In genomic region chr1:81547912-81548303, GRCh38 we compare ENCODE assay signal across 11 cellular contexts.
DNase-seq lines count a peak whose midpoint lies in the region; ATAC-seq and TF ChIP-seq lines count a peak whose summit lies in the region.
"Had no signal": no experiment of that assay in that cellular context is flagged by ENCODE, and none has a peak within 500 bp of the region (broad histone marks: within the 10 kb centered on the region; RNA-seq: fewer than 3 reads in every experiment).

No MANE protein-coding gene starts in this region.

- H3K9me3 Mint-ChIP-seq in activated CD4-positive, alpha-beta T cell treated with anti-CD3 and anti-CD28 coated beads, Interleukin-2, amount 10 ng/mL, durations not matched to agents 7 days and 5 days: no peaks in the 10 kb centered on the region
- no peaks in the 10 kb centered on the region for H3K9me3 Mint-ChIP-seq in Caco-2 (ENCODE audit: unreplicated experiment)
- H3K9me3 Mint-ChIP-seq: stimulated activated naive CD8-positive, alpha-beta T cell treated with anti-CD3 and anti-CD28 coated beads, Interleukin-15, Interleukin-2, amounts not matched to agents 100 ng/mL and 50 ng/mL, for 24 hours had no signal

- peak; percentile 43 for ATAC-seq in GM19397 (IDR thresholded peaks at IDR 0.05; ENCODE audit: unreplicated experiment)
- peak; percentile 47 for ATAC-seq in HG02970 (IDR thresholded peaks at IDR 0.05; ENCODE audit: low FRiP score, unreplicated experiment)
- no peak for ATAC-seq in T-helper 17 cell
- ATAC-seq: PC-3 had no signal

- H3K36me3 Mint-ChIP-seq in T-helper 17 cell (ENCODE audit: low read depth) (no peaks in the 10 kb centered on the region), Caco-2 (ENCODE audit: insufficient read depth, unreplicated experiment) (no peaks in the 10 kb centered on the region)
- no peaks in the 10 kb centered on the region for H3K36me3 Mint-ChIP-seq in activated CD4-positive, alpha-beta T cell treated with anti-CD3 and anti-CD28 coated beads, Interleukin-2, amount 10 ng/mL, durations not matched to agents 7 days and 5 days (ENCODE audit: low read depth)

- no peaks in the 10 kb centered on the region for H3K4me1 ChIP-seq in Caco-2

- H3K27ac Mint-ChIP-seq in T-helper 17 cell: no peak overlapping the region
- no peak overlapping the region for H3K27ac Mint-ChIP-seq in activated CD4-positive, alpha-beta T cell treated with anti-CD3 and anti-CD28 coated beads, Interleukin-2, amount 10 ng/mL, durations not matched to agents 7 days and 5 days
- no peak overlapping the region for H3K27ac Mint-ChIP-seq in Caco-2 (ENCODE audit: unreplicated experiment)
- H3K27ac Mint-ChIP-seq: stimulated activated naive CD8-positive, alpha-beta T cell treated with anti-CD3 and anti-CD28 coated beads, Interleukin-15, Interleukin-2, amounts not matched to agents 100 ng/mL and 50 ng/mL, for 24 hours had no signal

- BruUV-seq in Caco-2 (replicated peaks; lab: Mats Ljungman, UMichigan): no TSS peak

- H3K27me3 ChIP-seq in Caco-2 (replicated peaks; ENCODE audit: control insufficient read depth, insufficient read depth, low read length): no peaks in the 10 kb centered on the region

- no peaks in the 10 kb centered on the region for H3K36me3 ChIP-seq in Caco-2 (ENCODE audit: control insufficient read depth, insufficient read depth, low read length)

- TF ChIP-seq CTCF in GM12864 (IDR thresholded peaks at IDR 0.05; ENCODE audit: low read depth, low read length, missing control alignments) (no peak), Caco-2 (IDR thresholded peaks at IDR 0.05; ENCODE audit: insufficient read depth in 1 of 2, low read depth in 1 of 2, low read length in 1 of 2, severe bottlenecking in 1 of 2, unreplicated experiment in 1 of 2) (no peak)

- CTCF ChIA-PET in activated CD4-positive, alpha-beta T cell treated with anti-CD3 and anti-CD28 coated beads, Interleukin-2, amount 10 ng/mL, durations not matched to agents 7 days and 5 days (lab: Charles Lee): no interaction called here
- CTCF ChIA-PET in Caco-2 (lab: Charles Lee): no interaction called here

- DNase-seq in GM12864 (ENCODE audit: low read depth): peak; percentile 44
- peak; percentile 5 for DNase-seq in NOMO-1 treated with DMSO at 0.1 percent for 48 hours (lab: John Stamatoyannopoulos, UW; ENCODE audit: unreplicated experiment)
- no peak for DNase-seq in T-helper 17 cell
- DNase-seq in DMS153 (lab: John Stamatoyannopoulos, UW): no peak
- no peak for DNase-seq in activated CD4-positive, alpha-beta T cell treated with anti-CD3 and anti-CD28 coated beads, Interleukin-2, amount 10 ng/mL, durations not matched to agents 7 days and 5 days
- no peak for DNase-seq in Caco-2
- DNase-seq: KG1, PC-3 had no signal

- POLR2A ChIA-PET in activated CD4-positive, alpha-beta T cell treated with anti-CD3 and anti-CD28 coated beads, Interleukin-2, amount 10 ng/mL, durations not matched to agents 7 days and 5 days (lab: Charles Lee): no interaction called here
- POLR2A ChIA-PET in Caco-2 (lab: Charles Lee): no interaction called here

- no peak overlapping the region for H3K4me3 ChIP-seq in GM12864 (ENCODE audit: low read depth, low read length)
- no peak overlapping the region for H3K4me3 ChIP-seq in Caco-2 (ENCODE audit: low read depth, low read length)

- H3K4me1 Mint-ChIP-seq in T-helper 17 cell (no peaks in the 10 kb centered on the region), Caco-2 (ENCODE audit: low read depth, unreplicated experiment) (no peaks in the 10 kb centered on the region)
- peaks cover 6% of the 10 kb centered on the region for H3K4me1 Mint-ChIP-seq in activated CD4-positive, alpha-beta T cell treated with anti-CD3 and anti-CD28 coated beads, Interleukin-2, amount 10 ng/mL, durations not matched to agents 7 days and 5 days

- H3K4me3 Mint-ChIP-seq in T-helper 17 cell: no peak overlapping the region
- no peak overlapping the region for H3K4me3 Mint-ChIP-seq in activated CD4-positive, alpha-beta T cell treated with anti-CD3 and anti-CD28 coated beads, Interleukin-2, amount 10 ng/mL, durations not matched to agents 7 days and 5 days
- H3K4me3 Mint-ChIP-seq in Caco-2 (ENCODE audit: unreplicated experiment): no peak overlapping the region
- H3K4me3 Mint-ChIP-seq: stimulated activated naive CD8-positive, alpha-beta T cell treated with anti-CD3 and anti-CD28 coated beads, Interleukin-15, Interleukin-2, amounts not matched to agents 100 ng/mL and 50 ng/mL, for 24 hours had no signal

- intact Hi-C loops in Caco-2 (cut with micrococcal nuclease; ENCODE audit: unreplicated experiment): loop anchor here (2.0 to 10.0 kb wide), 2 partner anchors 243 to 261 kb away; no protein-coding TSS in a partner anchor

- H3K27me3 Mint-ChIP-seq in T-helper 17 cell (no peaks in the 10 kb centered on the region), Caco-2 (ENCODE audit: insufficient read depth, unreplicated experiment) (peaks cover 2% of the 10 kb centered on the region)
- no peaks in the 10 kb centered on the region for H3K27me3 Mint-ChIP-seq in activated CD4-positive, alpha-beta T cell treated with anti-CD3 and anti-CD28 coated beads, Interleukin-2, amount 10 ng/mL, durations not matched to agents 7 days and 5 days
- H3K27me3 Mint-ChIP-seq: stimulated activated naive CD8-positive, alpha-beta T cell treated with anti-CD3 and anti-CD28 coated beads, Interleukin-15, Interleukin-2, amounts not matched to agents 100 ng/mL and 50 ng/mL, for 24 hours had no signal

- H3K9me3 ChIP-seq in T-helper 17 cell (ENCODE audit: control insufficient read depth, low read length, poor library complexity, severe bottlenecking) (no peaks in the 10 kb centered on the region), Caco-2 (no peaks in the 10 kb centered on the region)

Comparison
In these comparisons a context has a peak if more than half of its experiments do, and no peak if none do; other contexts are left out.
1. DNase-seq: peak in GM12864 (single experiment) and NOMO-1 treated with DMSO at 0.1 percent for 48 hours (single experiment); none in T-helper 17 cell (0 of 3), DMS153 (single experiment), activated CD4-positive, alpha-beta T cell treated with anti-CD3 and anti-CD28 coated beads, Interleukin-2, amount 10 ng/mL, durations not matched to agents 7 days and 5 days (single experiment) and Caco-2 (0 of 2).